In the genomic region with DNA sequence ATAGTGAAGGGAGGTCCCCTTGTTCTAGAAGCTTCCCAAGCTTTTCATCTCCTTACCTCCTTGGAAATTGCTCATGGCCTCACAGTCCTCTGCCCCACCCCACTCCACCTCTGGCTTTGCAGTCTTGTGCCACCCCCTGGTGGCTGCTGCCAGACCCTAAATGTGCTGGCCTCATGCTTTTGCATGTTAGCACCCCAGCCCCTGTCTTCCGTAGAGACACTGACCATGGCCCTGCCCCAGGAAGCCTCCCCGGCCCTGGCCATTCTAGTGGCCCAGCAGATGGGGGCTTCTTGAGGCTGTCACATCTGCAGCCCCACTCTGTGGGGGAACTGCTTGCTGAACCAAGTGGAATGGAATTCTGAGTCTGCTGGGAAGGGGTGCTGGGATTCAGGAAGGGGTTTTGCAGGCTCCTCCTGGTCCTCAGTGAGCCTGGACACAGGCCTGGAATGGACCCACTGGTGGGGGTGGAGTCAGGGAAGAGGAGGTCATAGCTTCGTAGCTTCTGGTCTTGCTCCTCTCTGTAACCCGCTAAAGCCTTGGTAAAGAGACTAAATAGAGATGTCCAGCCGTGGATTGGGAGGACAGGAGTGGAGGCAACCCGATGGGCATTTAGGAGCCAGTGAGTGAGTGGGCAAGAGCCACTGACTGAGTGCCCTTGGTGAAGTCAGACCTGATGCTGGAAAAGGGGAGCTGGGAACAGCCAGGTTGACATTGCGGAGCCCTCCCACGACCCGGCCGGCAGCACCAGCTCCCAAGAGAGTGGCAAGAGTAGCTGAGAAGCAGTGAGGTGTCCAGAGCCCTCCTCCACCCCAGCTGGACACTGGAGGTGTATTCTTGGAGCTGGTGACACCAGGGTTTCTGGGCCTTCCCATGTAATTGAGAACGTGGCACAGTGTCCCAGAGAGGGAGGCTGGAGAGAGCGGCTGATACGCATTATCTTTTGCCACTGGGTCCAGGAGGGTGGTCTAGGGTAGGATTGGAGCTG, we compare ENCODE assay signal across 12 cellular contexts. TPM values are rescaled to one million over a fixed set of nuclear protein-coding genes. Genes with fewer than 3 reads are reported as not detected.
A peak's percentile ranks its signal among the peaks of the same experiment; 100 is the strongest.
DNase-seq lines count a peak whose midpoint lies in the region; ATAC-seq and TF ChIP-seq lines count a peak whose summit lies in the region.
"Had no signal": no experiment of that assay in that cellular context is flagged by ENCODE, and none has a peak within 500 bp of the region (broad histone marks: within the 10 kb centered on the region; RNA-seq: fewer than 3 reads in every experiment).

No MANE protein-coding gene starts in this region.

- peaks cover 5% of the 10 kb centered on the region for H3K27me3 Mint-ChIP-seq in GM23338 (ENCODE audit: insufficient read depth, low read depth, poor library complexity)

- H3F3A ChIP-seq in GM23338 (replicated peaks; ENCODE audit: low read depth) = no peaks in the 10 kb centered on the region
- no peaks in the 10 kb centered on the region for H3F3A ChIP-seq in SK-N-SH (replicated peaks; ENCODE audit: insufficient read depth)

- no peak for TF ChIP-seq EP300 in SK-N-SH (IDR thresholded peaks at IDR 0.05; ENCODE audit: borderline replicate concordance in 1 of 2, low read depth in 1 of 2, low read length in 1 of 2)

- no peaks in the 10 kb centered on the region for H3K79me2 ChIP-seq in GM23338 (replicated peaks; ENCODE audit: insufficient read depth)
- no peaks in the 10 kb centered on the region for H3K79me2 ChIP-seq in SK-N-SH (ENCODE audit: insufficient read depth)

- peak; percentile 57 for TF ChIP-seq RAD21 in SK-N-SH (IDR thresholded peaks at IDR 0.05; ENCODE audit: low read length)

- H3K4me3 Mint-ChIP-seq in GM23338 = no peak overlapping the region

- no peak overlapping the region for H2AFZ ChIP-seq in GM23338
- no peak overlapping the region for H2AFZ ChIP-seq in SK-N-SH (ENCODE audit: low read depth)

- H3K27ac ChIP-seq in GM23338 (ENCODE audit: low read depth) (no peak overlapping the region), SK-N-SH (ENCODE audit: low read depth in 2 of 2, low read length in 1 of 2) (no peak overlapping the region)

- peak; percentile 85 for ATAC-seq in GM23338
- ATAC-seq: right cardiac atrium had no signal

- 37% methylated on average over 13 of the region's 13 CpGs for WGBS in SK-N-SH (ENCODE audit: low lambda C conversion rate)

- H3K4me1 ChIP-seq in GM23338 (ENCODE audit: insufficient read depth) (no peaks in the 10 kb centered on the region), SK-N-SH (ENCODE audit: control insufficient read depth in 1 of 2, insufficient read depth in 2 of 2, low read depth in 1 of 2, low read length in 1 of 2) (no peaks in the 10 kb centered on the region)
- H3K4me1 ChIP-seq: HAP-1 had no signal

- POLR2A ChIA-PET in SK-N-SH (lab: Yijun Ruan, JAX) = interaction anchor here (0.6 kb wide), 1 partner anchor 1713 kb away, joined by 3 read pairs; no protein-coding TSS in a partner anchor

- H3K4me3 ChIP-seq in GM23338 (no peak overlapping the region), SK-N-SH (ENCODE audit: low read depth in 2 of 2, low read length in 1 of 2) (no peak overlapping the region)
- H3K4me3 ChIP-seq: HAP-1 had no signal

- DNase-seq in NCI-H82 (lab: John Stamatoyannopoulos, UW) (peak; percentile 37), NCI-H82 treated with DMSO at 0.1 percent for 48 hours (lab: John Stamatoyannopoulos, UW; ENCODE audit: unreplicated experiment) (no peak), GM23338 (ENCODE audit: low spot score) (peak; percentile 57), SK-N-SH (peak; percentile 65), mesenteric fat pad (ENCODE audit: low spot score) (peak; percentile 85), NCI-H1048 (lab: John Stamatoyannopoulos, UW) (no peak), nucleus accumbens (lab: John Stamatoyannopoulos, UW) (no peak), NCI-H1436 (lab: John Stamatoyannopoulos, UW) (no peak)
- DNase-seq: activated CD4-positive, alpha-beta T cell treated with anti-CD3 and anti-CD28 coated beads, Interleukin-2, amount 50 U/mL, for 1 hour; NK-92 treated with Interleukin-12 subunit alpha and Interleukin-12 subunit beta, amount 100 ng/mL, for 24 hours had no signal

- CTCF ChIA-PET in SK-N-SH (lab: Yijun Ruan, JAX) = interaction anchor here (1.0 to 3.2 kb wide), 6 partner anchors 18 to 122 kb away, joined by 3 to 19 read pairs (median 4); no protein-coding TSS in a partner anchor

- H3K4me2 ChIP-seq in GM23338 (no peak overlapping the region), SK-N-SH (no peak overlapping the region)

- no peak overlapping the region for H3K9ac ChIP-seq in SK-N-SH

- TF ChIP-seq CTCF in GM23338 (conservative IDR thresholded peaks at IDR 0.05; ENCODE audit: low read depth in 2 of 2) (peak; percentile 46 to 74), SK-N-SH (IDR thresholded peaks at IDR 0.05) (peak; percentile 28; the same call in 1 of the 2 replicates)

- H3K27me3 ChIP-seq in GM23338 (ENCODE audit: insufficient read depth) (no peaks in the 10 kb centered on the region), SK-N-SH (ENCODE audit: insufficient read depth) (peaks cover 45% of the 10 kb centered on the region; the same call in 1 of the 2 replicates)

- no peaks in the 10 kb centered on the region for H3K9me3 ChIP-seq in SK-N-SH
- H3K9me3 ChIP-seq: HAP-1 had no signal

- H3K36me3 ChIP-seq in GM23338 (ENCODE audit: insufficient read depth) = no peaks in the 10 kb centered on the region
- H3K36me3 ChIP-seq in SK-N-SH (replicated peaks in 1 of 2; ENCODE audit: control insufficient read depth in 1 of 2, insufficient read depth in 2 of 2, low read length in 1 of 2) = no peaks in the 10 kb centered on the region
- H3K36me3 ChIP-seq: HAP-1 had no signal

- H4K20me1 ChIP-seq in GM23338 (replicated peaks; ENCODE audit: insufficient read depth) = no peaks in the 10 kb centered on the region; the same call in 1 of the 2 replicates
- H4K20me1 ChIP-seq in SK-N-SH (ENCODE audit: insufficient read depth) = no peaks in the 10 kb centered on the region

- H3K4me1 Mint-ChIP-seq in GM23338 = no peaks in the 10 kb centered on the region; the same call in 2 of the 3 replicates

- H3K9me2 ChIP-seq in GM23338 (ENCODE audit: insufficient read depth) (0 out of 2 replicates have a peak, but pooled peaks cover 3% of the 10 kb centered on the region), SK-N-SH (no peaks in the 10 kb centered on the region)

- no peaks in the 10 kb centered on the region; the same call in 2 of the 3 replicates for H3K36me3 Mint-ChIP-seq in GM23338 (ENCODE audit: low read depth)

- H3K9me3 Mint-ChIP-seq in GM23338 = no peaks in the 10 kb centered on the region

- no peak overlapping the region for H3K27ac Mint-ChIP-seq in GM23338

TF ChIP-seq in GM23338, 12 proteins besides CTCF, POLR2A, EP300 and RAD21:
- TF ChIP-seq, protein P1, sequence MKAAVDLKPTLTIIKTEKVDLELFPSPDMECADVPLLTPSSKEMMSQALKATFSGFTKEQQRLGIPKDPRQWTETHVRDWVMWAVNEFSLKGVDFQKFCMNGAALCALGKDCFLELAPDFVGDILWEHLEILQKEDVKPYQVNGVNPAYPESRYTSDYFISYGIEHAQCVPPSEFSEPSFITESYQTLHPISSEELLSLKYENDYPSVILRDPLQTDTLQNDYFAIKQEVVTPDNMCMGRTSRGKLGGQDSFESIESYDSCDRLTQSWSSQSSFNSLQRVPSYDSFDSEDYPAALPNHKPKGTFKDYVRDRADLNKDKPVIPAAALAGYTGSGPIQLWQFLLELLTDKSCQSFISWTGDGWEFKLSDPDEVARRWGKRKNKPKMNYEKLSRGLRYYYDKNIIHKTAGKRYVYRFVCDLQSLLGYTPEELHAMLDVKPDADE (IDR thresholded peaks at IDR 0.05) = no peak
- TF ChIP-seq NANOG (IDR thresholded peaks at IDR 0.05; ENCODE audit: borderline replicate concordance) (no peak), EZH2phosphoT487 (IDR thresholded peaks at IDR 0.05; ENCODE audit: unreplicated experiment) (no peak)

TF ChIP-seq in SK-N-SH, 30 proteins besides CTCF, POLR2A, EP300 and RAD21:
- no peak for TF ChIP-seq CHD2 (IDR thresholded peaks at IDR 0.05; ENCODE audit: low read length, partially characterized antibody)
- TF ChIP-seq SMC3 (IDR thresholded peaks at IDR 0.05; ENCODE audit: low read depth, low read length) = peak; percentile 18; the same call in 1 of the 2 replicates

RNA-seq across cellular contexts. Expression of a gene that starts 20.9 kb away (rescaled TPM):
- 0.35 and 4.6 TPM in 2 replicates for total RNA-seq in GM23338 (2014; rRNA removed; shearing (Covaris generic))
- polyA plus RNA-seq in GM23338 (2016; fragmentation: Nextera tagmentation; extraction: Ambion mirVana) = 1.1 and 2.6 TPM in 2 replicates
- not detected in 2 replicates for polyA plus RNA-seq in SK-N-SH (2012; rRNA removed)
- polyA plus RNA-seq in SK-N-SH (2012; cell fraction: cytosol; rRNA removed) = 0.03 and 0.04 TPM in 2 replicates
- polyA plus RNA-seq in SK-N-SH (2012; cell fraction: nucleus; rRNA removed) = not detected in 2 replicates
- total RNA-seq in mesenteric fat pad = 49.2 TPM

Comparison
In these comparisons a context has a peak if more than half of its experiments do, and no peak if none do; other contexts are left out.
1. DNase-seq: peak in NCI-H82 (single experiment), GM23338 (single experiment), SK-N-SH (single experiment) and mesenteric fat pad (single experiment); none in NCI-H82 treated with DMSO at 0.1 percent for 48 hours (single experiment), NCI-H1048 (single experiment), nucleus accumbens (0 of 56) and NCI-H1436 (single experiment).